In the genomic region with DNA sequence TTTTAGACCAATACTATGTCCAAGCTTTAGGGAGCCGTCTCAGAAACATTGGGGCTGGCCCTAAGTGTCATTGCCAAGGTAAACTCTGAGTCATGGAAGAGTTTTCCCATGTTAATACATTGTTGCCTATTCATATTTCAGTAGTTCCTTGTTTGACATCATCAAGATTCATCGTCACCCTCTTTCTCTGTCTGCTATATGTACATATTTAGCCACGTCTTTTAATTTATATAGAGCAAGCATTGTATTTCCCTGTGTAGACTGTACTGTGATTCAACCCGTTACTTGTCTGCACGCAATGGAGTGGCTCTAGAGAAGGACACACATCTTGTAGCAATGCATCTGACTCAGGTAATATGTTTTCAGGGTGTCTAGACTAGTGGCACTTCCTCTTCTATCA, we compare ENCODE assay signal across 9 cellular contexts.
"Had no signal": no experiment of that assay in that cellular context is flagged by ENCODE, and none has a peak within 500 bp of the region (broad histone marks: within the 10 kb centered on the region; RNA-seq: fewer than 3 reads in every experiment).

No MANE protein-coding gene starts in this region.

- H3K4me1 ChIP-seq: HAP-1 had no signal

- H3K36me3 ChIP-seq: HAP-1 had no signal

- FAIRE-seq: H1, HTR-8/SVneo had no signal

- H3K4me1 Mint-ChIP-seq: GM23338 had no signal

- ATAC-seq: GM23338, HCT116, K562 had no signal

- H3K27ac Mint-ChIP-seq: GM23338, HFFc6 had no signal

- H3K9me3 ChIP-seq: HAP-1 had no signal

- DNase-seq: H7, HFFc6, IMR-90 had no signal

- H3K4me3 ChIP-seq: GM23338, HAP-1, K562 had no signal

- H3K4me3 Mint-ChIP-seq: GM23338, HFFc6 had no signal
